In genomic region chr6:52595000-52595795, GRCh38 we compare ENCODE assay signal across 8 cellular contexts. TPM values are rescaled to one million over a fixed set of nuclear protein-coding genes. Genes with fewer than 3 reads are reported as not detected.
DNase-seq lines count a peak whose midpoint lies in the region; ATAC-seq and TF ChIP-seq lines count a peak whose summit lies in the region.

No MANE protein-coding gene starts in this region.

- H3K36me3 Mint-ChIP-seq in neural progenitor cell: no peaks in the 10 kb centered on the region

- H3K9ac ChIP-seq in NT2/D1 (ENCODE audit: insufficient read length, low read depth): peak overlapping the region; percentile 4
- H3K9ac ChIP-seq in neural progenitor cell: no peak overlapping the region

- H3K27me3 Mint-ChIP-seq in neural progenitor cell (ENCODE audit: insufficient read depth, low read depth): no peaks in the 10 kb centered on the region

- DNase-seq in AML-193 (lab: John Stamatoyannopoulos, UW) (peak; percentile 12 to 24), NT2/D1 (ENCODE audit: low read depth, low spot score) (no peak), epidermal melanocyte (ENCODE audit: insufficient read length, low spot score) (peak; percentile 82), neural progenitor cell (ENCODE audit: low spot score) (peak; percentile 64), HEK293T (ENCODE audit: extremely low spot score) (no peak)
- DNase-seq in NK-92 treated with Interleukin-12 subunit alpha and Interleukin-12 subunit beta, amount 100 ng/mL, for 24 hours (lab: John Stamatoyannopoulos, UW): no peak

- POLR2A ChIA-PET in HEK293T (lab: Yijun Ruan, JAX): interaction anchor here (0.8 to 2.0 kb wide), 2 partner anchors 11 to 176 kb away, joined by 3 to 8 read pairs; partner anchors contain the start of gene EFHC1

- peaks cover 11% of the 10 kb centered on the region for H3F3A ChIP-seq in neural progenitor cell (ENCODE audit: low read depth)

- H3K36me3 ChIP-seq in NT2/D1 (ENCODE audit: insufficient read depth, insufficient read length, low read length): no peaks in the 10 kb centered on the region
- H3K36me3 ChIP-seq in neural progenitor cell: no peaks in the 10 kb centered on the region

- H3K4me1 ChIP-seq in NT2/D1 (ENCODE audit: insufficient read depth, insufficient read length) (peaks cover 2% of the 10 kb centered on the region), neural progenitor cell (peaks cover 10% of the 10 kb centered on the region)

- no peak for TF ChIP-seq CTCF in neural progenitor cell (IDR thresholded peaks at IDR 0.05)

- CTCF ChIA-PET in HEK293T (lab: Yijun Ruan, JAX): interaction anchor here (0.6 to 1.6 kb wide), 10 partner anchors 10 to 388 kb away, joined by 3 to 5 read pairs (median 3); no protein-coding TSS in a partner anchor

- H3K4me3 ChIP-seq in NT2/D1 (ENCODE audit: insufficient read length, low read depth) (no peak overlapping the region), neural progenitor cell (no peak overlapping the region)

- no peaks in the 10 kb centered on the region for H3K27me3 ChIP-seq in NT2/D1 (ENCODE audit: insufficient read depth, insufficient read length)
- no peaks in the 10 kb centered on the region for H3K27me3 ChIP-seq in neural progenitor cell

- ATAC-seq in GM19023 (IDR thresholded peaks at IDR 0.05; ENCODE audit: unreplicated experiment) (peak; percentile 76), HG03066 (IDR thresholded peaks at IDR 0.05; ENCODE audit: low read depth, unreplicated experiment) (peak; percentile 65)

- H3K4me3 Mint-ChIP-seq in neural progenitor cell: peak overlapping the region; percentile 13

- no peaks in the 10 kb centered on the region for H4K20me1 ChIP-seq in neural progenitor cell (ENCODE audit: low read depth)

- peak overlapping the region; percentile 81 for H3K27ac Mint-ChIP-seq in neural progenitor cell

- H2AFZ ChIP-seq in neural progenitor cell (replicated peaks): peak overlapping the region; percentile 6

- no peaks in the 10 kb centered on the region for H3K9me3 Mint-ChIP-seq in neural progenitor cell

- H3K27ac ChIP-seq in neural progenitor cell: no peak overlapping the region

- H3K4me1 Mint-ChIP-seq in neural progenitor cell: peaks cover 38% of the 10 kb centered on the region

- H3K9me3 ChIP-seq in NT2/D1 (ENCODE audit: insufficient read depth, low read length) (no peaks in the 10 kb centered on the region), neural progenitor cell (ENCODE audit: low read depth) (no peaks in the 10 kb centered on the region)

- peak overlapping the region; percentile 19 for H3K4me2 ChIP-seq in neural progenitor cell

- H3K79me2 ChIP-seq in neural progenitor cell (ENCODE audit: low read depth): no peaks in the 10 kb centered on the region

TF ChIP-seq in HEK293T, 16 proteins besides CTCF, POLR2A, EP300 and RAD21:
- no peak for TF ChIP-seq NFRKB (IDR thresholded peaks at IDR 0.05)
- TF ChIP-seq ZNF384 (IDR thresholded peaks at IDR 0.05): no peak
- TF ChIP-seq SUZ12 (IDR thresholded peaks at IDR 0.05): no peak
- no peak for TF ChIP-seq ARNT (IDR thresholded peaks at IDR 0.05)
- TF ChIP-seq LEF1 (IDR thresholded peaks at IDR 0.05; ENCODE audit: borderline replicate concordance): no peak
- no peak for TF ChIP-seq TARDBP (IDR thresholded peaks at IDR 0.05)
- no peak for TF ChIP-seq BHLHE40 (IDR thresholded peaks at IDR 0.05; ENCODE audit: borderline replicate concordance)

RNA-seq across cellular contexts. Expression of gene TRAM2, which starts 18.3 kb away (rescaled TPM):
- total RNA-seq in neural progenitor cell (ENCODE audit: low replicate concordance): 12.3 and 15.5 TPM in 2 replicates

Comparison
In these comparisons a context has a peak if more than half of its experiments do, and no peak if none do; other contexts are left out.
1. DNase-seq: peak in AML-193 (2 of 2), epidermal melanocyte (single experiment) and neural progenitor cell (single experiment); none in NT2/D1 (single experiment), NK-92 treated with Interleukin-12 subunit alpha and Interleukin-12 subunit beta, amount 100 ng/mL, for 24 hours (single experiment) and HEK293T (single experiment).